21 cellular contexts compared by ENCODE assay signal in the genomic region with DNA sequence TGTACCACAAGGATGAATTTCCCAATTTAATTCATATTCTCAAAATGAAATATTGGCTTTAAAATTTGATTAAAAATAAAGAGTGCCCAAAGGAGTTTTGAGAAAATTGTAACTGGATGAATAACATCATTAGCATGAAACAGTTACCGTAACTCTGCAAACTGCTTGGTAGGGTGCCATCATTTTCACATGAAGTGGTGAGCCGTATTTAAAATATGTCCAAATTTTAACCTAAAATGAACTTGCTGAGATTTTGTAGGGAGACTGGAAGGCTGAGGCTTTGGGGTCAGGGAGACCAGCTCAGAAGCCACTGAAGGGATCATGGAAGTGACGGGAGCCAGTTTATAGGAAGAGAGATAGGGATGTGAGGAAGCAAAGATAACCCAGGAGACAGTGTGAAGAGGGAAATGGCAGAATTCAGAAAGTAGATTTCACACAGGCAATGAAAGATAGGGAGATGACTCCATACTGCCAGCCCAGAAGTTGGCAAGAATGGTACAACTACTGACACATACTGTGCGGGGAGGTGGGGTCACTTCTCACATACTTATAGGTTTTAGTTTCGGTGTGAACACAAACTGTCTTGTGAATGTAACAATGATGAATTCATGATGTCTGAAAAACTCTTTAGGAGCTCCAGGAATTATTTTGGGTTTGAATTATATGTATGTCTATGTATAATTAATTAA. TPM values are rescaled to one million over a fixed set of nuclear protein-coding genes. Genes with fewer than 3 reads are reported as not detected.
A peak's percentile ranks its signal among the peaks of the same experiment; 100 is the strongest.
DNase-seq lines count a peak whose midpoint lies in the region; TF ChIP-seq lines count a peak whose summit lies in the region.
"Had no signal": no experiment of that assay in that cellular context is flagged by ENCODE, and none has a peak within 500 bp of the region (broad histone marks: within the 10 kb centered on the region; RNA-seq: fewer than 3 reads in every experiment).

No MANE protein-coding gene starts in this region.

- no peaks in the 10 kb centered on the region for H3K4me1 ChIP-seq in esophagus squamous epithelium
- H3K4me1 ChIP-seq: Caco-2 had no signal

- peak overlapping the region; percentile 70 for H3K27ac Mint-ChIP-seq in HFFc6
- H3K27ac Mint-ChIP-seq: dendritic cell treated with granulocyte-macrophage colony-stimulating factor and Interleukin-4, amounts not matched to agents 40 ng/mL and 50 ng/mL, for 4 days; mesothelial cell of epicardium had no signal

- H3K36me3 ChIP-seq in brain microvascular endothelial cell (replicated peaks) (no peaks in the 10 kb centered on the region), esophagus squamous epithelium (no peaks in the 10 kb centered on the region)

- intact Hi-C loops in esophagus squamous epithelium (cut with DNase I), result no loop called here

- no peaks in the 10 kb centered on the region for H3K27me3 ChIP-seq in brain microvascular endothelial cell (replicated peaks)
- H3K27me3 ChIP-seq in esophagus squamous epithelium, result no peaks in the 10 kb centered on the region

- H3K27ac ChIP-seq in brain microvascular endothelial cell (peak overlapping the region; percentile 41), esophagus squamous epithelium (no peak overlapping the region)

- 74 to 78% methylated on average over 5 of the region's 5 CpGs for WGBS in esophagus squamous epithelium, 2 donors

- no peaks in the 10 kb centered on the region for H3K9me3 ChIP-seq in esophagus squamous epithelium
- H3K9me3 ChIP-seq: Caco-2 had no signal

- H3K36me3 Mint-ChIP-seq in HFFc6 (ENCODE audit: low read depth), result peaks cover 5% of the 10 kb centered on the region; the same call in 1 of the 2 replicates

- peaks cover 37% of the 10 kb centered on the region for H3K4me1 Mint-ChIP-seq in HFFc6 (ENCODE audit: low read depth)
- H3K4me1 Mint-ChIP-seq: mesothelial cell of epicardium had no signal

- H3K9me3 Mint-ChIP-seq in HFFc6, result no peaks in the 10 kb centered on the region
- H3K9me3 Mint-ChIP-seq: dendritic cell treated with granulocyte-macrophage colony-stimulating factor and Interleukin-4, amounts not matched to agents 40 ng/mL and 50 ng/mL, for 4 days; mesothelial cell of epicardium; neural crest cell had no signal

- POLR2A ChIA-PET in AG04449 (lab: Yijun Ruan, JAX), result no interaction called here

- no peaks in the 10 kb centered on the region; the same call in 1 of the 2 replicates for H3K27me3 Mint-ChIP-seq in HFFc6 (ENCODE audit: insufficient read depth)

- DNase-seq in AG04449 (ENCODE audit: low read depth, low spot score) (peak; percentile 75), HFFc6 (peak; percentile 37), brain microvascular endothelial cell (peak; percentile 60), kidney tubule cell (ENCODE audit: low spot score) (peak; percentile 36), hypothalamus (lab: John Stamatoyannopoulos, UW) (no peak), esophagus squamous epithelium (lab: John Stamatoyannopoulos, UW) (no peak), nucleus accumbens (lab: John Stamatoyannopoulos, UW) (no peak), NCI-H1930 (lab: John Stamatoyannopoulos, UW) (no peak)
- DNase-seq: activated CD4-positive, CD25-positive, alpha-beta regulatory T cell; activated CD8-positive, alpha-beta memory T cell treated with anti-CD3 and anti-CD28 coated beads for 24 hours; amniotic stem cell; Caco-2; GF-D8; kidney; NCI-H2029; stimulated activated naive CD8-positive, alpha-beta T cell treated with anti-CD3 and anti-CD28 coated beads, Interleukin-15, Interleukin-2, amounts not matched to agents 100 U/mL and 50 U/mL, for 24 hours; T-helper 2 cell had no signal

- no peak for TF ChIP-seq CTCF in AG04449 (IDR thresholded peaks at IDR 0.05; ENCODE audit: insufficient read depth, low read length, missing control alignments)
- no peak for TF ChIP-seq CTCF in HFFc6 (IDR thresholded peaks at IDR 0.05)
- no peak for TF ChIP-seq CTCF in brain microvascular endothelial cell (IDR thresholded peaks at IDR 0.05; ENCODE audit: low read depth, low read length, missing control alignments)
- TF ChIP-seq CTCF in esophagus squamous epithelium (IDR thresholded peaks at IDR 0.05), result no peak

- CTCF ChIA-PET in AG04449 (lab: Yijun Ruan, JAX), result no interaction called here

- TF ChIP-seq POLR2A in esophagus squamous epithelium (IDR thresholded peaks at IDR 0.05), result no peak

- in situ Hi-C loops in brain microvascular endothelial cell (cut with HindIII; ENCODE audit: low pct_ligation_motif_present, low sequenced_read_pairs), result no loop called here

- H3K4me3 Mint-ChIP-seq in HFFc6, result no peak overlapping the region
- H3K4me3 Mint-ChIP-seq: dendritic cell treated with granulocyte-macrophage colony-stimulating factor and Interleukin-4, amounts not matched to agents 40 ng/mL and 50 ng/mL, for 4 days; mesothelial cell of epicardium; neural crest cell had no signal

- no peak overlapping the region for H3K4me3 ChIP-seq in AG04449 (ENCODE audit: low read depth, low read length)
- no peak overlapping the region for H3K4me3 ChIP-seq in brain microvascular endothelial cell (ENCODE audit: low read depth, low read length)
- no peak overlapping the region for H3K4me3 ChIP-seq in esophagus squamous epithelium

RNA-seq across cellular contexts. Expression of a gene that starts 53.8 kb away (rescaled TPM):
- 10 to 100 TPM; 42.1 to 63.5 (median 51.9) TPM for total RNA-seq in HFFc6 (2021; fragmentation: NEBNext Ultra II Directional; extraction: Animal tissue kit (Norgen Biotek cat#: 25700))
- 10 to 100 TPM; 11.2 to 68.3 (median 41.8) TPM for total RNA-seq in esophagus squamous epithelium
- total RNA-seq: Caco-2, HepG2 had no signal

Comparison
In these comparisons a context has a peak if more than half of its experiments do, and no peak if none do; other contexts are left out.
1. DNase-seq: peak in AG04449 (single experiment), HFFc6 (single experiment), brain microvascular endothelial cell (single experiment) and kidney tubule cell (single experiment); none in hypothalamus (0 of 51), esophagus squamous epithelium (single experiment), nucleus accumbens (0 of 56) and NCI-H1930 (0 of 2).